In the genomic region with DNA sequence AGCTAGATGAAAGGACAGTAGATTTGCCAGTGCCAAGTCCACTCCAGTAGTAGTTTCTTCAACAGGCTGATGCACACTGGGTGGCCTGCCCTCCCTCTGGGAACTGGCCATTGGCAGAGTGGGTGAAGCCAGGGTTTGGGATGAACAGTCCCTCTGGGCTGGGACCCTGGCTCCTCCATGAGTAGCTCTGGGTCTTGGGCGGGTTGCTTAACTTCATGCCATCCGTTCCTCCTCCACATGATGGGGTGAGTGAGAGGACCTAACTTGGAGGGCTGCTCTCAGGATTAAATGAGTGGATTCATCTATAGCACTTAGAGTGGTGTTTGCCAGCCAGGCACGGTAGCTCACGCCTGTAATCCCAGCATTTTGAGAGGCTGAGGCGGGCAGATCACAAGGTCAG, we compare ENCODE assay signal across 1 cellular context.
TF ChIP-seq lines count a peak whose summit lies in the region.

No MANE protein-coding gene starts in this region.

TF ChIP-seq in K562, 482 proteins besides CTCF, POLR2A, EP300 and RAD21:
- TF ChIP-seq ZNF174 (CRISPR knock-in tag; IDR thresholded peaks at IDR 0.05), result no peak
- no peak for TF ChIP-seq L3MBTL2 (IDR thresholded peaks at IDR 0.05)
- TF ChIP-seq ZNF584 (CRISPR knock-in tag; IDR thresholded peaks at IDR 0.05; ENCODE audit: low read depth), result no peak
